8 cellular contexts compared by ENCODE assay signal in the genomic region with DNA sequence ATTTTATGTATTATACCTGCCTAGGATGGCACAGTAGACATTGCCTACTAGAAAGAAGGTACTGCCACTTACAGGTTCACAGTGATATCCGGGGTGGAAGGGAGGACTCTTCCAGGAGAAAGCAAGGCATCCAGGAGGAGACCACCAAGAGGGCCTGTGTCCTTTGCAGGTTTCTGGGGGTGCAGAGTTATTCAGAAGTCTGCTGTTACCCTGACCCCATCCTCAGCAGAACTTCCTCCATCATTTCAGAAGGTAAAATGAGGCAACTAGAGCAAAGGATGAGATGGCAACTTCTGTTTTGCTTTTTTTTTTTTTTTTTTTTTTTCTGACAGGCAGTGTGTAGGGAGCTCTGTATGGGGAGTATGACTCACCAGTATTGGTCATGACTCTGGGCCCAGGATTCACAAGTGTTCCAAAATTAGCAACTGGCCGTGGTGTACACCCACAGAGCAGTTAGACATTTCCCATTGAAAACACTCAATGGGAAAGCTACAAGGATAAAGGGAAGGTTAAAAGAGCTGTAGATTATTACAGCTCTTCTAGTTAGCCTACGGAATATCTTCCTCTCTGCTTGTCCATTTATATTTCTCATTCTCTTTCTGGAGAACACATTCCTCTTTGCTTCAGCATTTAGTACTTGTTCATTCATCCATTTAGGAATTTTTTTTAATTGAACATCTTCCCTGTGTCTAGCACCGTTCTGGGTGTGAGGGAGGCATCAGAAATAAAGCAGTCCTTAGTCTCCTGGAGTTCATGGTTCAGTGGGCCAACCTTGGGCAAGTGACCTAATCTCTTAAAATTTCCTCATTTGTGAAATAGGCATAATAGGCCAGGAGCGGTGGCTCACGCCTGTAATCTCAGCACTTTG. TPM values are rescaled to one million over a fixed set of nuclear protein-coding genes. Genes with fewer than 3 reads are reported as not detected.
DNase-seq lines count a peak whose midpoint lies in the region; ATAC-seq and TF ChIP-seq lines count a peak whose summit lies in the region.

No MANE protein-coding gene starts in this region.

- H3K36me3 ChIP-seq in RWPE2 (ENCODE audit: low read depth) (no peaks in the 10 kb centered on the region), neural progenitor cell (no peaks in the 10 kb centered on the region)

- no peaks in the 10 kb centered on the region for H3K9me3 Mint-ChIP-seq in effector memory CD8-positive, alpha-beta T cell
- peaks cover 4% of the 10 kb centered on the region for H3K9me3 Mint-ChIP-seq in nephron progenitor cell
- H3K9me3 Mint-ChIP-seq in neural progenitor cell = peaks cover 9% of the 10 kb centered on the region

- no peak overlapping the region for H2AFZ ChIP-seq in neural progenitor cell (replicated peaks)

- no peaks in the 10 kb centered on the region for H3K27me3 Mint-ChIP-seq in effector memory CD8-positive, alpha-beta T cell
- H3K27me3 Mint-ChIP-seq in nephron progenitor cell (ENCODE audit: low read depth, poor library complexity) (peaks cover 4% of the 10 kb centered on the region), neural progenitor cell (ENCODE audit: insufficient read depth, low read depth) (peaks cover 7% of the 10 kb centered on the region)

- no peak for TF ChIP-seq CTCF in AG04449 (IDR thresholded peaks at IDR 0.05; ENCODE audit: insufficient read depth, low read length, missing control alignments)
- no peak for TF ChIP-seq CTCF in RWPE2 (IDR thresholded peaks at IDR 0.05; ENCODE audit: poor library complexity, severe bottlenecking)
- TF ChIP-seq CTCF in nephron progenitor cell (IDR thresholded peaks at IDR 0.05) = no peak
- TF ChIP-seq CTCF in neural progenitor cell (IDR thresholded peaks at IDR 0.05) = no peak

- H3K4me2 ChIP-seq in neural progenitor cell = no peak overlapping the region

- no peak overlapping the region for H3K27ac Mint-ChIP-seq in effector memory CD8-positive, alpha-beta T cell
- H3K27ac Mint-ChIP-seq in nephron progenitor cell (peak overlapping the region; percentile 47), neural progenitor cell (no peak overlapping the region)

- H3K79me2 ChIP-seq in neural progenitor cell (ENCODE audit: low read depth) = no peaks in the 10 kb centered on the region

- POLR2A ChIA-PET in AG04449 (lab: Yijun Ruan, JAX) = interaction anchor here (0.6 kb wide), 1 partner anchor 25 kb away, joined by 4 read pairs; no protein-coding TSS in a partner anchor

- ATAC-seq in GM18519 (IDR thresholded peaks at IDR 0.05; ENCODE audit: low FRiP score, unreplicated experiment) (peak; percentile 67), HG03139 (IDR thresholded peaks at IDR 0.05; ENCODE audit: unreplicated experiment) (peak; percentile 48), RWPE2 (ENCODE audit: low read depth) (peak; percentile 96)
- peak; percentile 63 for ATAC-seq in effector memory CD8-positive, alpha-beta T cell (replicated peaks)

- no peaks in the 10 kb centered on the region for H4K20me1 ChIP-seq in neural progenitor cell (ENCODE audit: low read depth)

- H3K4me3 ChIP-seq in AG04449 (ENCODE audit: low read depth, low read length) = no peak overlapping the region
- no peak overlapping the region for H3K4me3 ChIP-seq in RWPE2 (ENCODE audit: severe bottlenecking)
- H3K4me3 ChIP-seq in neural progenitor cell = no peak overlapping the region

- H3K9me3 ChIP-seq in RWPE2 (ENCODE audit: severe bottlenecking) (no peaks in the 10 kb centered on the region), neural progenitor cell (ENCODE audit: low read depth) (no peaks in the 10 kb centered on the region)

- H3K36me3 Mint-ChIP-seq in effector memory CD8-positive, alpha-beta T cell (ENCODE audit: insufficient read depth) = no peaks in the 10 kb centered on the region
- no peaks in the 10 kb centered on the region for H3K36me3 Mint-ChIP-seq in nephron progenitor cell (ENCODE audit: low read depth)
- no peaks in the 10 kb centered on the region for H3K36me3 Mint-ChIP-seq in neural progenitor cell

- H3K4me3 Mint-ChIP-seq in effector memory CD8-positive, alpha-beta T cell = no peak overlapping the region
- H3K4me3 Mint-ChIP-seq in nephron progenitor cell (no peak overlapping the region), neural progenitor cell (no peak overlapping the region)

- DNase-seq in AG04449 (ENCODE audit: low read depth, low spot score) = peak; percentile 87
- no peak for DNase-seq in RWPE2 (ENCODE audit: low spot score)
- DNase-seq in effector memory CD8-positive, alpha-beta T cell = no peak
- DNase-seq in nephron progenitor cell = no peak
- DNase-seq in NCI-H187 (lab: John Stamatoyannopoulos, UW) = no peak
- DNase-seq in neural progenitor cell (ENCODE audit: low spot score) = no peak

- no peaks in the 10 kb centered on the region for H3F3A ChIP-seq in neural progenitor cell (ENCODE audit: low read depth)

- peaks cover 27 to 29% of the 10 kb centered on the region in 2 donors for H3K4me1 Mint-ChIP-seq in effector memory CD8-positive, alpha-beta T cell (ENCODE audit: low read depth in 2 of 2)
- H3K4me1 Mint-ChIP-seq in nephron progenitor cell (peaks cover 15% of the 10 kb centered on the region), neural progenitor cell (peaks cover 34% of the 10 kb centered on the region)

- H3K27ac ChIP-seq in RWPE2 (ENCODE audit: poor library complexity, severe bottlenecking) (no peak overlapping the region), neural progenitor cell (no peak overlapping the region)

- CTCF ChIA-PET in AG04449 (lab: Yijun Ruan, JAX) = interaction anchor here (0.8 to 2.1 kb wide), 5 partner anchors 9 to 164 kb away, joined by 3 to 9 read pairs (median 3); no protein-coding TSS in a partner anchor

- H3K4me1 ChIP-seq in RWPE2 (ENCODE audit: insufficient read depth, poor library complexity, severe bottlenecking) (no peaks in the 10 kb centered on the region), neural progenitor cell (peaks cover 7% of the 10 kb centered on the region)

- H3K27me3 ChIP-seq in RWPE2 (ENCODE audit: insufficient read depth, poor library complexity, severe bottlenecking) = no peaks in the 10 kb centered on the region
- H3K27me3 ChIP-seq in neural progenitor cell = no peaks in the 10 kb centered on the region

- H3K9ac ChIP-seq in neural progenitor cell = no peak overlapping the region

RNA-seq across cellular contexts. Expression of a gene that starts 50.5 kb away (rescaled TPM):
- 19.8 and 27.9 TPM in 2 replicates for total RNA-seq in neural progenitor cell (ENCODE audit: low replicate concordance)
